Comparison of ENCODE assay signal across 8 cellular contexts in the genomic region with DNA sequence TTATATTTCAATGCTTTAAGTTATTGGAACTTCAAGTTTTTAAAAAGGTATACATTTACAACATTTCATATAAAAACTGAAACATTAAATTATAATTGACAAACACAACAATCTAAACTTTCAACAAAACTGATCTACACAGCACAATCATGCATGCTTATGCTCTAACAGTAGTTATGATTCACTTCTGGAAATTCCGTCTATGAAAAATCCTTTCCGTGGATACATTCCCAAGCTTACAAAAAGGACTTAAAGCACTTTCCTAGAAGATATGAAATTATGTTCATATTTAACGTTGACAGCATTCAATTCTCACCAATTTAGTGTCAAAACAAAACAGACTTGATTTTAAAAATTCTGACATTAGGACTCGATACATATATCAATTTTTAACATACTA. TPM values are rescaled to one million over a fixed set of nuclear protein-coding genes. Genes with fewer than 3 reads are reported as not detected.
DNase-seq lines count a peak whose midpoint lies in the region; ATAC-seq and TF ChIP-seq lines count a peak whose summit lies in the region.

No MANE protein-coding gene starts in this region.

- no peak for ATAC-seq in RWPE2 (ENCODE audit: low read depth)
- no peak for ATAC-seq in HG03139 (IDR thresholded peaks at IDR 0.05; ENCODE audit: unreplicated experiment)

- TF ChIP-seq CTCF in GM06990 (IDR thresholded peaks at IDR 0.05; ENCODE audit: insufficient read depth, low read length, poor library complexity, severe bottlenecking), result no peak
- no peak for TF ChIP-seq CTCF in RWPE2 (IDR thresholded peaks at IDR 0.05; ENCODE audit: poor library complexity, severe bottlenecking)
- no peak for TF ChIP-seq CTCF in ovary (IDR thresholded peaks at IDR 0.05)

- no peaks in the 10 kb centered on the region for H3K9me3 ChIP-seq in RWPE2 (ENCODE audit: severe bottlenecking)
- no peaks in the 10 kb centered on the region for H3K9me3 ChIP-seq in ovary

- H3K27me3 ChIP-seq in GM06990 (replicated peaks; ENCODE audit: control insufficient read depth, insufficient read depth, low read length) (no peaks in the 10 kb centered on the region), RWPE2 (ENCODE audit: insufficient read depth, poor library complexity, severe bottlenecking) (no peaks in the 10 kb centered on the region), ovary (no peaks in the 10 kb centered on the region)

- H3K27ac ChIP-seq in RWPE2 (ENCODE audit: poor library complexity, severe bottlenecking) (no peak overlapping the region), epithelial cell of prostate (peak overlapping the region; percentile 9), ovary (no peak overlapping the region)

- peak overlapping the region; percentile 78 for H3K4me3 ChIP-seq in GM06990 (replicated peaks; ENCODE audit: low read depth, low read length)
- H3K4me3 ChIP-seq in RWPE2 (ENCODE audit: severe bottlenecking), result peak overlapping the region; percentile 76
- peak overlapping the region; percentile 1 for H3K4me3 ChIP-seq in ovary

- peaks cover 26% of the 10 kb centered on the region for H3K4me1 ChIP-seq in RWPE2 (ENCODE audit: insufficient read depth, poor library complexity, severe bottlenecking)
- H3K4me1 ChIP-seq in ovary (ENCODE audit: insufficient read depth), result peaks cover 7% of the 10 kb centered on the region

- intact Hi-C loops in ovary (cut with DNase I), result loop anchor here in 3 of 4 donors (2.0 to 10.0 kb wide), 3 partner anchors 61 to 67 kb away; partner anchors contain the start of gene RUFY1 (in 2 of the 3)

- peaks cover 17% of the 10 kb centered on the region for H3K36me3 ChIP-seq in GM06990 (ENCODE audit: control insufficient read depth, insufficient read depth, low read length)
- H3K36me3 ChIP-seq in RWPE2 (ENCODE audit: low read depth), result peaks cover 83% of the 10 kb centered on the region
- H3K36me3 ChIP-seq in ovary, result no peaks in the 10 kb centered on the region

- TF ChIP-seq EP300 in ovary (IDR thresholded peaks at IDR 0.05), result no peak

- DNase-seq in GM06990 (ENCODE audit: extremely low read depth, insufficient read length) (no peak), RWPE2 (ENCODE audit: low spot score) (no peak), epithelial cell of prostate (ENCODE audit: low read depth, low spot score) (no peak), ovary (no peak), 8988T (no peak), GM19240 (ENCODE audit: insufficient read length, low spot score) (no peak), NCI-H345 treated with DMSO at 0.1 percent for 48 hours (lab: John Stamatoyannopoulos, UW; ENCODE audit: unreplicated experiment) (no peak)

- 3 to 9% (median 4%) methylated on average over 4 of the region's 4 CpGs for WGBS in ovary, 3 donors

- TF ChIP-seq POLR2A in ovary (IDR thresholded peaks at IDR 0.05), result no peak

RNA-seq across cellular contexts. Expression of gene HNRNPH1, which starts 3.7 kb away (rescaled TPM):
- 100 to 1,000 TPM; 416 to 679 (median 577) TPM for total RNA-seq in ovary
- polyA plus RNA-seq in ovary, result 100 to 1,000 TPM; 243 to 354 TPM

Comparison
In these comparisons a context has a peak if more than half of its experiments do, and no peak if none do; other contexts are left out.
1. H3K4me3 ChIP-seq: peak in every context shown above with its lines; median percentile 78 in GM06990; 76 in RWPE2; 1 in ovary.